ENCODE assay signal across 1 cellular context in the genomic region with DNA sequence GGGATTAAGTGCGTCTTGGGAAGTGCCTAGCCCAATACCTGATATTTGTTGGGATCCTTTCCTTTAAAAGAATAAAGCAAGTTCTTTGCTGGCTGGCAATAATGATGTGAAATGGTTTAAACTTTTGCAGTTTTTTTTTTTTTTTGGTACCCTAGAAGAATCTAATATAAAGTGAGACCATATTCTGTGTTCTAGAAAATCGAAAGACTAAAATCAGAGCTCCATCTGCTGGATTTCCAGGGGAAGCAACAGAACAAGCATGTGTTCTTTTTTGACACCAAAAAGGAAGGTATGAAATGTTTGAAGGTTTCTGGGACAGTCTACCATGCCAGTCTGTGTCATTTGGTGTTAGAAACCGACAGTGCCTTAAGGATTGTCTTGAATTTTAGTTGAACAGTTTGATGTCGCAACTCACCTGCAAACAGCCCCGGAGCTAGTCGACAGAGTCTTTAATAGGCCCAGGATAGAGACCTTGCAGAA.
TF ChIP-seq lines count a peak whose summit lies in the region.

No MANE protein-coding gene starts in this region.

TF ChIP-seq in GM23338, 12 proteins besides CTCF, POLR2A, EP300 and RAD21 (continued from another document):
- TF ChIP-seq, protein P1, sequence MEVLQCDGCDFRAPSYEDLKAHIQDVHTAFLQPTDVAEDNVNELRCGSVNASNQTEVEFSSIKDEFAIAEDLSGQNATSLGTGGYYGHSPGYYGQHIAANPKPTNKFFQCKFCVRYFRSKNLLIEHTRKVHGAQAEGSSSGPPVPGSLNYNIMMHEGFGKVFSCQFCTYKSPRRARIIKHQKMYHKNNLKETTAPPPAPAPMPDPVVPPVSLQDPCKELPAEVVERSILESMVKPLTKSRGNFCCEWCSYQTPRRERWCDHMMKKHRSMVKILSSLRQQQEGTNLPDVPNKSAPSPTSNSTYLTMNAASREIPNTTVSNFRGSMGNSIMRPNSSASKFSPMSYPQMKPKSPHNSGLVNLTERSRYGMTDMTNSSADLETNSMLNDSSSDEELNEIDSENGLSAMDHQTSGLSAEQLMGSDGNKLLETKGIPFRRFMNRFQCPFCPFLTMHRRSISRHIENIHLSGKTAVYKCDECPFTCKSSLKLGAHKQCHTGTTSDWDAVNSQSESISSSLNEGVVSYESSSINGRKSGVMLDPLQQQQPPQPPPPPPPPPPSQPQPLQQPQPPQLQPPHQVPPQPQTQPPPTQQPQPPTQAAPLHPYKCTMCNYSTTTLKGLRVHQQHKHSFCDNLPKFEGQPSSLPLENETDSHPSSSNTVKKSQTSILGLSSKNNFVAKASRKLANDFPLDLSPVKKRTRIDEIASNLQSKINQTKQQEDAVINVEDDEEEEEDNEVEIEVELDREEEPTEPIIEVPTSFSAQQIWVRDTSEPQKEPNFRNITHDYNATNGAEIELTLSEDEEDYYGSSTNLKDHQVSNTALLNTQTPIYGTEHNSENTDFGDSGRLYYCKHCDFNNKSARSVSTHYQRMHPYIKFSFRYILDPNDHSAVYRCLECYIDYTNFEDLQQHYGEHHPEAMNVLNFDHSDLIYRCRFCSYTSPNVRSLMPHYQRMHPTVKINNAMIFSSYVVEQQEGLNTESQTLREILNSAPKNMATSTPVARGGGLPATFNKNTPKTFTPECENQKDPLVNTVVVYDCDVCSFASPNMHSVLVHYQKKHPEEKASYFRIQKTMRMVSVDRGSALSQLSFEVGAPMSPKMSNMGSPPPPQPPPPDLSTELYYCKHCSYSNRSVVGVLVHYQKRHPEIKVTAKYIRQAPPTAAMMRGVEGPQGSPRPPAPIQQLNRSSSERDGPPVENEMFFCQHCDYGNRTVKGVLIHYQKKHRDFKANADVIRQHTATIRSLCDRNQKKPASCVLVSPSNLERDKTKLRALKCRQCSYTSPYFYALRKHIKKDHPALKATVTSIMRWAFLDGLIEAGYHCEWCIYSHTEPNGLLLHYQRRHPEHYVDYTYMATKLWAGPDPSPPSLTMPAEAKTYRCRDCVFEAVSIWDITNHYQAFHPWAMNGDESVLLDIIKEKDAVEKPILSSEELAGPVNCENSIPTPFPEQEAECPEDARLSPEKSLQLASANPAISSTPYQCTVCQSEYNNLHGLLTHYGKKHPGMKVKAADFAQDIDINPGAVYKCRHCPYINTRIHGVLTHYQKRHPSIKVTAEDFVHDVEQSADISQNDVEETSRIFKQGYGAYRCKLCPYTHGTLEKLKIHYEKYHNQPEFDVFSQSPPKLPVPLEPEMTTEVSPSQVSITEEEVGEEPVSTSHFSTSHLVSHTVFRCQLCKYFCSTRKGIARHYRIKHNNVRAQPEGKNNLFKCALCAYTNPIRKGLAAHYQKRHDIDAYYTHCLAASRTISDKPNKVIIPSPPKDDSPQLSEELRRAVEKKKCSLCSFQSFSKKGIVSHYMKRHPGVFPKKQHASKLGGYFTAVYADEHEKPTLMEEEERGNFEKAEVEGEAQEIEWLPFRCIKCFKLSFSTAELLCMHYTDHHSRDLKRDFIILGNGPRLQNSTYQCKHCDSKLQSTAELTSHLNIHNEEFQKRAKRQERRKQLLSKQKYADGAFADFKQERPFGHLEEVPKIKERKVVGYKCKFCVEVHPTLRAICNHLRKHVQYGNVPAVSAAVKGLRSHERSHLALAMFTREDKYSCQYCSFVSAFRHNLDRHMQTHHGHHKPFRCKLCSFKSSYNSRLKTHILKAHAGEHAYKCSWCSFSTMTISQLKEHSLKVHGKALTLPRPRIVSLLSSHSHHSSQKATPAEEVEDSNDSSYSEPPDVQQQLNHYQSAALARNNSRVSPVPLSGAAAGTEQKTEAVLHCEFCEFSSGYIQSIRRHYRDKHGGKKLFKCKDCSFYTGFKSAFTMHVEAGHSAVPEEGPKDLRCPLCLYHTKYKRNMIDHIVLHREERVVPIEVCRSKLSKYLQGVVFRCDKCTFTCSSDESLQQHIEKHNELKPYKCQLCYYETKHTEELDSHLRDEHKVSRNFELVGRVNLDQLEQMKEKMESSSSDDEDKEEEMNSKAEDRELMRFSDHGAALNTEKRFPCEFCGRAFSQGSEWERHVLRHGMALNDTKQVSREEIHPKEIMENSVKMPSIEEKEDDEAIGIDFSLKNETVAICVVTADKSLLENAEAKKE (CRISPR knock-in tag; IDR thresholded peaks at IDR 0.05): no peak
- no peak for TF ChIP-seq EZH2 (IDR thresholded peaks at IDR 0.05; ENCODE audit: low read depth, unreplicated experiment)
